9 cellular contexts compared by ENCODE assay signal in genomic region chr12:56337753-56338221, GRCh38. TPM values are rescaled to one million over a fixed set of nuclear protein-coding genes. Genes with fewer than 3 reads are reported as not detected.
DNase-seq lines count a peak whose midpoint lies in the region; ATAC-seq and TF ChIP-seq lines count a peak whose summit lies in the region.
"Had no signal": no experiment of that assay in that cellular context is flagged by ENCODE, and none has a peak within 500 bp of the region (broad histone marks: within the 10 kb centered on the region; RNA-seq: fewer than 3 reads in every experiment).

No MANE protein-coding gene starts in this region.

- TF ChIP-seq CTCF in vagina (IDR thresholded peaks at IDR 0.05) = no peak

- peak overlapping the region; percentile 96 for H3K27ac Mint-ChIP-seq in activated T-helper 17 cell treated with anti-CD3 and anti-CD28 coated beads, Interleukin-2, amount 50 U/mL, for 72 hours
- peak overlapping the region; percentile 95 for H3K27ac Mint-ChIP-seq in stimulated activated memory B cell treated with anti-CD40 and anti-IgM and Interleukin-4, amounts not matched to agents 10 μg/mL and 1 μg/mL and 100 μg/mL, for 72 hours

- peak overlapping the region; percentile 58 for H3K4me3 Mint-ChIP-seq in activated T-cell treated with anti-CD3 and anti-CD28 coated beads, Interleukin-2, amount 50 U/mL, for 4 hours
- H3K4me3 Mint-ChIP-seq in activated T-helper 17 cell treated with anti-CD3 and anti-CD28 coated beads, Interleukin-2, amount 50 U/mL, for 72 hours = peak overlapping the region; percentile 92
- no peak overlapping the region for H3K4me3 Mint-ChIP-seq in stimulated activated memory B cell treated with anti-CD40 and anti-IgM and Interleukin-4, amounts not matched to agents 10 μg/mL and 1 μg/mL and 100 μg/mL, for 72 hours

- no peak overlapping the region for H3K4me3 ChIP-seq in vagina

- H3K27me3 ChIP-seq in vagina = no peaks in the 10 kb centered on the region
- H3K27me3 ChIP-seq: brain microvascular endothelial cell had no signal

- intact Hi-C loops in vagina (cut with DNase I) = no loop called here

- H3K4me1 Mint-ChIP-seq in activated T-cell treated with anti-CD3 and anti-CD28 coated beads, Interleukin-2, amount 50 U/mL, for 4 hours (ENCODE audit: low read depth) = peaks cover 50% of the 10 kb centered on the region
- H3K4me1 Mint-ChIP-seq in activated T-helper 17 cell treated with anti-CD3 and anti-CD28 coated beads, Interleukin-2, amount 50 U/mL, for 72 hours = peaks cover 24% of the 10 kb centered on the region
- H3K4me1 Mint-ChIP-seq in stimulated activated memory B cell treated with anti-CD40 and anti-IgM and Interleukin-4, amounts not matched to agents 10 μg/mL and 1 μg/mL and 100 μg/mL, for 72 hours = peaks cover 42% of the 10 kb centered on the region

- no peaks in the 10 kb centered on the region for H3K27me3 Mint-ChIP-seq in activated T-cell treated with anti-CD3 and anti-CD28 coated beads, Interleukin-2, amount 50 U/mL, for 4 hours (ENCODE audit: low read depth)
- no peaks in the 10 kb centered on the region for H3K27me3 Mint-ChIP-seq in activated T-helper 17 cell treated with anti-CD3 and anti-CD28 coated beads, Interleukin-2, amount 50 U/mL, for 72 hours
- no peaks in the 10 kb centered on the region for H3K27me3 Mint-ChIP-seq in stimulated activated memory B cell treated with anti-CD40 and anti-IgM and Interleukin-4, amounts not matched to agents 10 μg/mL and 1 μg/mL and 100 μg/mL, for 72 hours

- H3K36me3 Mint-ChIP-seq in activated T-cell treated with anti-CD3 and anti-CD28 coated beads, Interleukin-2, amount 50 U/mL, for 4 hours (ENCODE audit: insufficient read depth) = peaks cover 5% of the 10 kb centered on the region
- H3K36me3 Mint-ChIP-seq in activated T-helper 17 cell treated with anti-CD3 and anti-CD28 coated beads, Interleukin-2, amount 50 U/mL, for 72 hours (ENCODE audit: low read depth) = peaks cover 56% of the 10 kb centered on the region
- H3K36me3 Mint-ChIP-seq in stimulated activated memory B cell treated with anti-CD40 and anti-IgM and Interleukin-4, amounts not matched to agents 10 μg/mL and 1 μg/mL and 100 μg/mL, for 72 hours = peaks cover 12% of the 10 kb centered on the region

- peaks cover 0 to 10% of the 10 kb centered on the region in 2 donors for H3K36me3 ChIP-seq in vagina

- H3K27ac ChIP-seq in vagina = no peak overlapping the region
- H3K27ac ChIP-seq: brain microvascular endothelial cell had no signal

- peaks cover 12% of the 10 kb centered on the region for H3K4me1 ChIP-seq in vagina

- ATAC-seq in activated T-cell treated with anti-CD3 and anti-CD28 coated beads, Interleukin-2, amount 50 U/mL, for 4 hours = no peak
- no peak for ATAC-seq in activated T-helper 17 cell treated with anti-CD3 and anti-CD28 coated beads, Interleukin-2, amount 50 U/mL, for 72 hours (replicated peaks)
- ATAC-seq in stimulated activated memory B cell treated with anti-CD40 and anti-IgM and Interleukin-4, amounts not matched to agents 10 μg/mL and 1 μg/mL and 100 μg/mL, for 72 hours = no peak
- no peak for ATAC-seq in GM21526 (IDR thresholded peaks at IDR 0.05; ENCODE audit: low FRiP score, unreplicated experiment)

- no peak for DNase-seq in activated T-cell treated with anti-CD3 and anti-CD28 coated beads, Interleukin-2, amount 50 U/mL, for 4 hours
- DNase-seq in activated T-cell treated with anti-CD3 and anti-CD28 coated beads for 4 hours (no peak), vagina (ENCODE audit: extremely low spot score in 2 of 2) (no peak)
- DNase-seq: brain microvascular endothelial cell, NCI-H1048 had no signal

- no peaks in the 10 kb centered on the region for H3K9me3 ChIP-seq in vagina

- H3K9me3 Mint-ChIP-seq in activated T-cell treated with anti-CD3 and anti-CD28 coated beads, Interleukin-2, amount 50 U/mL, for 4 hours = no peaks in the 10 kb centered on the region
- no peaks in the 10 kb centered on the region for H3K9me3 Mint-ChIP-seq in activated T-helper 17 cell treated with anti-CD3 and anti-CD28 coated beads, Interleukin-2, amount 50 U/mL, for 72 hours
- no peaks in the 10 kb centered on the region for H3K9me3 Mint-ChIP-seq in stimulated activated memory B cell treated with anti-CD40 and anti-IgM and Interleukin-4, amounts not matched to agents 10 μg/mL and 1 μg/mL and 100 μg/mL, for 72 hours

- TF ChIP-seq POLR2A in vagina (IDR thresholded peaks at IDR 0.05) = no peak

RNA-seq across cellular contexts. Expression of gene IL23A, which starts 0.9 kb away (rescaled TPM):
- 10 to 100 TPM; 19.8 to 35.1 (median 26.4) TPM for total RNA-seq in activated T-cell treated with anti-CD3 and anti-CD28 coated beads, Interleukin-2, amount 50 U/mL, for 4 hours
- total RNA-seq in activated T-helper 17 cell treated with anti-CD3 and anti-CD28 coated beads, Interleukin-2, amount 50 U/mL, for 72 hours = 10 to 100 TPM in 1 of 2 donors, 1 to 10 TPM in 1; 9.8 to 67.1 TPM
- not detected for total RNA-seq in vagina

RNA-seq across cellular contexts. Expression of gene PAN2, which starts 4.0 kb away (rescaled TPM):
- 10 to 100 TPM; 16.4 to 20.3 (median 17.3) TPM for total RNA-seq in activated T-cell treated with anti-CD3 and anti-CD28 coated beads, Interleukin-2, amount 50 U/mL, for 4 hours
- total RNA-seq in activated T-helper 17 cell treated with anti-CD3 and anti-CD28 coated beads, Interleukin-2, amount 50 U/mL, for 72 hours = 10 to 100 TPM; 24.4 to 74.5 TPM
- total RNA-seq in vagina = 37.6 TPM

RNA-seq across cellular contexts. Expression of gene CNPY2, which starts 22.0 kb away (rescaled TPM):
- total RNA-seq in activated T-cell treated with anti-CD3 and anti-CD28 coated beads, Interleukin-2, amount 50 U/mL, for 4 hours = 100 to 1,000 TPM; 162 to 178 (median 174) TPM
- 100 to 1,000 TPM in 1 of 2 donors, 10 to 100 TPM in 1; 86.5 to 165 TPM for total RNA-seq in activated T-helper 17 cell treated with anti-CD3 and anti-CD28 coated beads, Interleukin-2, amount 50 U/mL, for 72 hours
- 65.6 TPM for total RNA-seq in vagina

RNA-seq across cellular contexts. Expression of gene STAT2, which starts 22.1 kb away (rescaled TPM):
- 10 to 100 TPM; 35.8 to 55.5 (median 50.4) TPM for total RNA-seq in activated T-cell treated with anti-CD3 and anti-CD28 coated beads, Interleukin-2, amount 50 U/mL, for 4 hours
- 100 to 1,000 TPM in 1 of 2 donors, 10 to 100 TPM in 1; 85.0 to 144 TPM for total RNA-seq in activated T-helper 17 cell treated with anti-CD3 and anti-CD28 coated beads, Interleukin-2, amount 50 U/mL, for 72 hours
- 109 TPM for total RNA-seq in vagina

RNA-seq across cellular contexts. Expression of gene APOF, which starts 24.9 kb away (rescaled TPM):
- under 1 TPM in 1 of 3 donors, not detected in 2; 0.16 TPM for total RNA-seq in activated T-cell treated with anti-CD3 and anti-CD28 coated beads, Interleukin-2, amount 50 U/mL, for 4 hours
- total RNA-seq in activated T-helper 17 cell treated with anti-CD3 and anti-CD28 coated beads, Interleukin-2, amount 50 U/mL, for 72 hours = not detected
- total RNA-seq in vagina = not detected
- total RNA-seq: mesenteric fat pad had no signal

Comparison
In these comparisons a context has a peak if more than half of its experiments do, and no peak if none do; other contexts are left out.
1. RNA of gene IL23A, which starts 0.9 kb away (total RNA-seq): 9.8 to 67.1 TPM in activated T-helper 17 cell treated with anti-CD3 and anti-CD28 coated beads, Interleukin-2, amount 50 U/mL, for 72 hours and 19.8 to 35.1 TPM in activated T-cell treated with anti-CD3 and anti-CD28 coated beads, Interleukin-2, amount 50 U/mL, for 4 hours; not detected in vagina (single experiment); every median in the first group is over 10 times any median in the second.